Comparison of ENCODE assay signal across 15 cellular contexts in genomic region chr16:65510850-65511249, GRCh38.
DNase-seq lines count a peak whose midpoint lies in the region; ATAC-seq and TF ChIP-seq lines count a peak whose summit lies in the region.
"Had no signal": no experiment of that assay in that cellular context is flagged by ENCODE, and none has a peak within 500 bp of the region (broad histone marks: within the 10 kb centered on the region; RNA-seq: fewer than 3 reads in every experiment).

No MANE protein-coding gene starts in this region.

- no peaks in the 10 kb centered on the region for H3K9me3 ChIP-seq in IMR-90 (ENCODE audit: control insufficient read depth, insufficient read depth, low read length)
- no peaks in the 10 kb centered on the region for H3K9me3 ChIP-seq in smooth muscle cell (replicated peaks; ENCODE audit: low read depth)
- H3K9me3 ChIP-seq in osteoblast (ENCODE audit: low read depth, low read length) = no peaks in the 10 kb centered on the region

- no peaks in the 10 kb centered on the region for H3K79me2 ChIP-seq in smooth muscle cell (ENCODE audit: low read depth)
- no peaks in the 10 kb centered on the region for H3K79me2 ChIP-seq in osteoblast (ENCODE audit: insufficient read depth, low read length)

- H2BK15ac ChIP-seq in IMR-90 (ENCODE audit: low read depth, low read length) = no peak overlapping the region

- no peaks in the 10 kb centered on the region for H4K20me1 ChIP-seq in IMR-90 (ENCODE audit: insufficient read depth, low read length)
- H4K20me1 ChIP-seq in smooth muscle cell (ENCODE audit: low read depth) = no peaks in the 10 kb centered on the region
- no peaks in the 10 kb centered on the region for H4K20me1 ChIP-seq in osteoblast (ENCODE audit: insufficient read depth, low read length)

- no peaks in the 10 kb centered on the region for H3K4me1 Mint-ChIP-seq in stimulated activated memory B cell treated with anti-CD40 and anti-IgM and Interleukin-4, amounts not matched to agents 10 μg/mL and 1 μg/mL and 100 μg/mL, for 72 hours

- no peak overlapping the region for H4K5ac ChIP-seq in IMR-90 (ENCODE audit: low read depth, low read length)

- H3K9ac ChIP-seq in IMR-90 (ENCODE audit: low read depth, low read length) (no peak overlapping the region), smooth muscle cell (ENCODE audit: low read depth) (peak overlapping the region; percentile 46)

- no peak overlapping the region for H3K4ac ChIP-seq in IMR-90 (ENCODE audit: low read depth, low read length)

- no peak overlapping the region for H3K18ac ChIP-seq in IMR-90 (ENCODE audit: low read depth, low read length)

- no peaks in the 10 kb centered on the region for H3K27me3 Mint-ChIP-seq in stimulated activated memory B cell treated with anti-CD40 and anti-IgM and Interleukin-4, amounts not matched to agents 10 μg/mL and 1 μg/mL and 100 μg/mL, for 72 hours
- H3K27me3 Mint-ChIP-seq: effector memory CD8-positive, alpha-beta T cell had no signal

- no peak overlapping the region for H2BK20ac ChIP-seq in IMR-90 (ENCODE audit: low read depth, low read length)

- no peak overlapping the region for H2BK120ac ChIP-seq in IMR-90 (ENCODE audit: low read depth, low read length)

- no TSS peak for BruUV-seq in IMR-90 (replicated peaks; lab: Mats Ljungman, UMichigan)

- H4K8ac ChIP-seq in IMR-90 (ENCODE audit: low read depth in 2 of 2, low read length in 2 of 2) = no peak overlapping the region

- H3K27ac ChIP-seq in IMR-90 (ENCODE audit: insufficient read depth, low read length) (no peak overlapping the region), brain microvascular endothelial cell (peak overlapping the region; percentile 65), smooth muscle cell (ENCODE audit: low read depth) (peak overlapping the region; percentile 76), osteoblast (ENCODE audit: low read depth, low read length) (no peak overlapping the region)
- H3K27ac ChIP-seq: RWPE1 had no signal

- no peaks in the 10 kb centered on the region for H3K9me1 ChIP-seq in IMR-90 (ENCODE audit: insufficient read depth, low read length)

- no peaks in the 10 kb centered on the region for H3K36me3 ChIP-seq in IMR-90 (ENCODE audit: control insufficient read depth, insufficient read depth, low read length)
- no peaks in the 10 kb centered on the region for H3K36me3 ChIP-seq in brain microvascular endothelial cell (replicated peaks)
- H3K36me3 ChIP-seq in smooth muscle cell (ENCODE audit: low read depth) = no peaks in the 10 kb centered on the region
- no peaks in the 10 kb centered on the region for H3K36me3 ChIP-seq in osteoblast (ENCODE audit: insufficient read depth, low read length)

- peaks cover 4% of the 10 kb centered on the region for H3K4me1 ChIP-seq in IMR-90 (ENCODE audit: control insufficient read depth, insufficient read depth, low read length)
- peaks cover 10% of the 10 kb centered on the region for H3K4me1 ChIP-seq in smooth muscle cell (ENCODE audit: low read depth)
- no peaks in the 10 kb centered on the region for H3K4me1 ChIP-seq in osteoblast (ENCODE audit: insufficient read depth, low read length)

- no peak for ATAC-seq in IMR-90 (ENCODE audit: low read depth)
- no peak for ATAC-seq in stimulated activated memory B cell treated with anti-CD40 and anti-IgM and Interleukin-4, amounts not matched to agents 10 μg/mL and 1 μg/mL and 100 μg/mL, for 72 hours
- ATAC-seq: effector memory CD8-positive, alpha-beta T cell had no signal

- no peak overlapping the region for H3K56ac ChIP-seq in IMR-90 (ENCODE audit: extremely low read depth, insufficient read depth, low read length)

- H3K23ac ChIP-seq in IMR-90 (ENCODE audit: low read depth, low read length) = no peak overlapping the region

- no peak overlapping the region for H2AK5ac ChIP-seq in IMR-90 (ENCODE audit: low read depth, low read length)

- H3F3A ChIP-seq in smooth muscle cell (ENCODE audit: low read depth) = peaks cover 7% of the 10 kb centered on the region

- no peak overlapping the region for H2BK5ac ChIP-seq in IMR-90 (ENCODE audit: low read depth, low read length, poor library complexity, severe bottlenecking)

- no peak overlapping the region for H3K4me3 Mint-ChIP-seq in stimulated activated memory B cell treated with anti-CD40 and anti-IgM and Interleukin-4, amounts not matched to agents 10 μg/mL and 1 μg/mL and 100 μg/mL, for 72 hours
- H3K4me3 Mint-ChIP-seq: effector memory CD8-positive, alpha-beta T cell had no signal

- H4K91ac ChIP-seq in IMR-90 (ENCODE audit: insufficient read depth, low read depth, low read length) = no peak overlapping the region

- H3K4me2 ChIP-seq in IMR-90 (ENCODE audit: low read depth, low read length) = no peak overlapping the region
- peak overlapping the region; percentile 12 for H3K4me2 ChIP-seq in smooth muscle cell
- no peak overlapping the region for H3K4me2 ChIP-seq in osteoblast (ENCODE audit: insufficient read depth, low read length)

- in situ Hi-C loops in IMR-90 (cut with MboI; ENCODE audit: low sequenced_read_pairs) (no loop called here), brain microvascular endothelial cell (cut with HindIII; ENCODE audit: low pct_ligation_motif_present, low sequenced_read_pairs) (no loop called here)

- no peak for TF ChIP-seq POLR2A in IMR-90 (IDR thresholded peaks at IDR 0.05; ENCODE audit: low read depth, low read length)

- H3K14ac ChIP-seq in IMR-90 (replicated peaks; ENCODE audit: low read depth, low read length) = no peak overlapping the region

- no peak overlapping the region for H2AK9ac ChIP-seq in IMR-90 (replicated peaks; ENCODE audit: low read depth, low read length, poor library complexity)

- no peaks in the 10 kb centered on the region for H3K79me1 ChIP-seq in IMR-90 (ENCODE audit: low read depth in 1 of 2, low read length in 2 of 2)

- intact Hi-C loops in IMR-90 (cut with micrococcal nuclease) = loop anchor here (10.0 kb wide), 1 partner anchor 64 kb away; no protein-coding TSS in a partner anchor

- H3K36me3 Mint-ChIP-seq in stimulated activated memory B cell treated with anti-CD40 and anti-IgM and Interleukin-4, amounts not matched to agents 10 μg/mL and 1 μg/mL and 100 μg/mL, for 72 hours = no peaks in the 10 kb centered on the region

- H3K27me3 ChIP-seq in IMR-90 (ENCODE audit: control insufficient read depth, insufficient read depth, low read length) (peaks cover 3% of the 10 kb centered on the region), brain microvascular endothelial cell (replicated peaks) (no peaks in the 10 kb centered on the region), smooth muscle cell (ENCODE audit: low read depth) (no peaks in the 10 kb centered on the region), osteoblast (ENCODE audit: insufficient read depth, low read length) (no peaks in the 10 kb centered on the region)

- H2AFZ ChIP-seq in IMR-90 (replicated peaks; ENCODE audit: low read length, poor library complexity) (peak overlapping the region; percentile 16), smooth muscle cell (ENCODE audit: low read depth) (peak overlapping the region; percentile 1), osteoblast (ENCODE audit: low read length) (no peak overlapping the region)

- TF ChIP-seq CTCF in IMR-90 (conservative IDR thresholded peaks at IDR 0.05; ENCODE audit: low read depth, low read length) (no peak), brain microvascular endothelial cell (IDR thresholded peaks at IDR 0.05; ENCODE audit: low read depth, low read length, missing control alignments) (no peak), smooth muscle cell (IDR thresholded peaks at IDR 0.05; ENCODE audit: borderline replicate concordance, insufficient read depth, poor library complexity, severe bottlenecking) (no peak), osteoblast (IDR thresholded peaks at IDR 0.05; ENCODE audit: extremely low read depth, low read depth, low read length) (no peak)

- dilution Hi-C loops in IMR-90 (cut with HindIII; ENCODE audit: low sequenced_read_pairs, unreplicated experiment) = no loop called here

- no peak for TF ChIP-seq RAD21 in IMR-90 (IDR thresholded peaks at IDR 0.05; ENCODE audit: low read length)

- no peak overlapping the region for H3K27ac Mint-ChIP-seq in stimulated activated memory B cell treated with anti-CD40 and anti-IgM and Interleukin-4, amounts not matched to agents 10 μg/mL and 1 μg/mL and 100 μg/mL, for 72 hours
- H3K27ac Mint-ChIP-seq: effector memory CD8-positive, alpha-beta T cell had no signal

- POLR2A ChIA-PET in IMR-90 (lab: Charles Lee; ENCODE audit: unreplicated experiment) = no interaction called here

- WGBS in IMR-90 (ENCODE audit: extremely low coverage in 2 of 2, insufficient read length in 1 of 2), 2 experiments = no CpG with 5 or more reads among the region's 7 CpGs
- 22% methylated on average over 7 of the region's 7 CpGs for WGBS in smooth muscle cell (ENCODE audit: low lambda C conversion rate)

- DNase-seq in IMR-90 (peak; percentile 64), brain microvascular endothelial cell (peak; percentile 95), islet precursor cell (peak; percentile 97), smooth muscle cell (lab: John Stamatoyannopoulos, UW; ENCODE audit: unreplicated experiment) (no peak), NCI-H1092 (lab: John Stamatoyannopoulos, UW) (no peak), osteoblast (ENCODE audit: insufficient read length, low spot score, missing footprints) (no peak)
- DNase-seq: activated CD4-positive, alpha-beta T cell treated with anti-CD3 and anti-CD28 coated beads for 48 hours; activated effector memory CD4-positive, alpha-beta T cell treated with anti-CD3 and anti-CD28 coated beads, Interleukin-2, amount 50 U/mL, for 16 hours; DMS 273 treated with DMSO at 0.1 percent for 48 hours; effector memory CD8-positive, alpha-beta T cell; NCI-H1417 treated with DMSO at 0.1 percent for 48 hours; nucleus accumbens; stimulated activated CD4-positive, alpha-beta T cell treated with anti-CD3 and anti-CD28 coated beads, Interleukin-2, amount 100 ng/mL, for 48 hours had no signal

- H3K4me3 ChIP-seq in IMR-90 (ENCODE audit: insufficient read depth, low read depth, low read length) (no peak overlapping the region), brain microvascular endothelial cell (ENCODE audit: low read depth, low read length) (no peak overlapping the region), smooth muscle cell (no peak overlapping the region), osteoblast (ENCODE audit: insufficient read depth, low read length) (no peak overlapping the region)

- peaks cover 15% of the 10 kb centered on the region for H3K9me3 Mint-ChIP-seq in stimulated activated memory B cell treated with anti-CD40 and anti-IgM and Interleukin-4, amounts not matched to agents 10 μg/mL and 1 μg/mL and 100 μg/mL, for 72 hours

- CTCF ChIA-PET in IMR-90 (lab: Yijun Ruan, JAX) = no interaction called here

TF ChIP-seq in IMR-90, 13 proteins besides CTCF, POLR2A, EP300 and RAD21 (continues in another document):
- TF ChIP-seq FOS (IDR thresholded peaks at IDR 0.05; ENCODE audit: low read depth, low read length) (no peak), CEBPB (IDR thresholded peaks at IDR 0.05; ENCODE audit: low read depth, low read length) (no peak), USF2 (IDR thresholded peaks at IDR 0.05; ENCODE audit: low read depth, low read length) (no peak)

Comparison
In these comparisons a context has a peak if more than half of its experiments do, and no peak if none do; other contexts are left out.
1. DNase-seq: peak in IMR-90 (single experiment), brain microvascular endothelial cell (single experiment) and islet precursor cell (single experiment); none in smooth muscle cell (single experiment), NCI-H1092 (single experiment) and osteoblast (single experiment).
2. H3K27ac ChIP-seq: peak in brain microvascular endothelial cell (single experiment) and smooth muscle cell (single experiment); none in IMR-90 (single experiment) and osteoblast (single experiment).